ENCODE assay signal across 6 cellular contexts in the genomic region with DNA sequence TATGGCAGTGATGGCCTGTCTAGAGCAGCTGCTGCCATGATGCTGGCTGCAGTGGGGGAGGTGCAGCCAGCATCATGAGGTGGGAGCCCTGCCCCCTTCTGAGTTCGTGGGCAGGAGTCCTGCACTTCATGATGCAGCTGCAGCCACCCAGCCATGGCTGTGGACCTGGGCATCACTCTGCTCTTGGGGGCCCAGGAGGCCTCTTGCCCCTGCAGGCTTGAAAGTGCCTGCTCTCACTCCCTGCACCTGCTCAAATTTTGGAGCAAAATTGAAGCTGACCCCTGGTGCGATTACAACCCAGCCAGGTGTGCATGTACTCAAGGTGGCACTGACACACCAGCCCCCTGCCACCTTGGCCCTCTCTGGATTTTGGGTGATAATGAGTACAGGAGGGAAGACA.
"Had no signal": no experiment of that assay in that cellular context is flagged by ENCODE, and none has a peak within 500 bp of the region (broad histone marks: within the 10 kb centered on the region; RNA-seq: fewer than 3 reads in every experiment).

No MANE protein-coding gene starts in this region.

- DNase-seq: H7, HCEC 1CT, IMR-90, KG1 had no signal

- ATAC-seq: GM23338, K562 had no signal

- H3K9me3 Mint-ChIP-seq: GM23338 had no signal

- H3K27ac Mint-ChIP-seq: GM23338 had no signal

- H3K4me3 ChIP-seq: GM23338, K562 had no signal

- H3K4me2 ChIP-seq: GM23338 had no signal

- H2AFZ ChIP-seq: GM23338 had no signal

- H3K4me3 Mint-ChIP-seq: GM23338 had no signal
